In the genomic region with DNA sequence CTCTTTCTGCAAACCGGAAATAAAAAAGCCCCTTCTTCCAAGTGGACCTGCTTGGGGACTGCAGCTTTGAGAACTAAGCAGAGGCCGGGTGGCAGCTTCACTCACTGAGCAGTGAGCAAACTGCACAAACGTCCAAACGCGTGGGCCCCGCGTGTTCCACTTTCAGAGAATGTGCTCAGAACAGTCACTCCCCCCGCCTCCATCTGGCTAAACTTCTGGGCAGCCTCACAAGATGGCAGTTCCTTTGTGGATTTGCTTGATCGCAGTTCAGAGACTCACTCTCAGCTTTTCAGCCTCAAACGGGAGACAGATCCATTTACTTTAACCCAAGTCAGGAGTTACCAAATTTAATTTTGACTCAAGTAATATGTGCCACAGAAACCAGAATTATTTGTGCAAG, we compare ENCODE assay signal across 16 cellular contexts.
"Had no signal": no experiment of that assay in that cellular context is flagged by ENCODE, and none has a peak within 500 bp of the region (broad histone marks: within the 10 kb centered on the region; RNA-seq: fewer than 3 reads in every experiment).

No MANE protein-coding gene starts in this region.

- H3K27ac ChIP-seq: coronary artery, gastrocnemius medialis, heart left ventricle, tibial nerve had no signal

- H3K4me1 Mint-ChIP-seq: activated CD4-positive, alpha-beta T cell treated with anti-CD3 and anti-CD28 coated beads, Interleukin-2, amount 10 ng/mL, durations not matched to agents 24 days and 14 days; natural killer cell had no signal

- H3K9me3 Mint-ChIP-seq: activated CD4-positive, alpha-beta T cell treated with anti-CD3 and anti-CD28 coated beads, Interleukin-2, amount 10 ng/mL, durations not matched to agents 24 days and 14 days; activated CD8-positive, alpha-beta T cell treated with anti-CD3 and anti-CD28 coated beads for 36 hours; activated T-cell treated with anti-CD3 and anti-CD28 coated beads, Interleukin-2, amount 50 U/mL, for 24 hours; natural killer cell had no signal

- DNase-seq: activated CD4-positive, alpha-beta T cell treated with anti-CD3 and anti-CD28 coated beads, Interleukin-2, amount 10 ng/mL, durations not matched to agents 24 days and 14 days; activated CD4-positive, CD25-positive, alpha-beta regulatory T cell; activated CD8-positive, alpha-beta T cell treated with anti-CD3 and anti-CD28 coated beads for 36 hours; activated naive CD4-positive, alpha-beta T cell treated with anti-CD3 and anti-CD28 coated beads for 36 hours; activated T-cell treated with anti-CD3 and anti-CD28 coated beads, Interleukin-2, amount 50 U/mL, for 24 hours; aorta; gastrocnemius medialis; heart left ventricle; kidney glomerular epithelial cell; natural killer cell; stimulated activated CD4-positive, alpha-beta T cell treated with anti-CD3 and anti-CD28 coated beads, Interleukin-1b, Interleukin-23, amount 100 ng/mL, for 48 hours; stimulated activated naive CD8-positive, alpha-beta T cell treated with anti-CD3 and anti-CD28 coated beads, Interleukin-15, Interleukin-2, amounts not matched to agents 100 U/mL and 50 U/mL, for 24 hours; substantia nigra had no signal

- H3K36me3 Mint-ChIP-seq: natural killer cell had no signal

- H3K9me3 ChIP-seq: gastrocnemius medialis, heart left ventricle, tibial nerve had no signal

- H3K4me1 ChIP-seq: tibial nerve had no signal

- H3K4me3 Mint-ChIP-seq: activated CD4-positive, alpha-beta T cell treated with anti-CD3 and anti-CD28 coated beads, Interleukin-2, amount 10 ng/mL, durations not matched to agents 24 days and 14 days; activated CD8-positive, alpha-beta T cell treated with anti-CD3 and anti-CD28 coated beads for 36 hours; activated naive CD4-positive, alpha-beta T cell treated with anti-CD3 and anti-CD28 coated beads for 36 hours; activated T-cell treated with anti-CD3 and anti-CD28 coated beads, Interleukin-2, amount 50 U/mL, for 24 hours; natural killer cell had no signal

- H3K36me3 ChIP-seq: gastrocnemius medialis, heart left ventricle, tibial nerve had no signal

- H3K27me3 ChIP-seq: gastrocnemius medialis, heart left ventricle, tibial nerve had no signal

- H3K27me3 Mint-ChIP-seq: activated CD4-positive, alpha-beta T cell treated with anti-CD3 and anti-CD28 coated beads, Interleukin-2, amount 10 ng/mL, durations not matched to agents 24 days and 14 days; activated T-cell treated with anti-CD3 and anti-CD28 coated beads, Interleukin-2, amount 50 U/mL, for 24 hours had no signal

- H3K4me3 ChIP-seq: coronary artery, gastrocnemius medialis, heart left ventricle, tibial nerve had no signal

- ATAC-seq: activated CD8-positive, alpha-beta T cell treated with anti-CD3 and anti-CD28 coated beads for 36 hours; gastrocnemius medialis; heart left ventricle; natural killer cell; stimulated activated naive CD8-positive, alpha-beta T cell treated with anti-CD3 and anti-CD28 coated beads, Interleukin-15, Interleukin-2, amounts not matched to agents 100 U/mL and 50 U/mL, for 24 hours had no signal

- H3K27ac Mint-ChIP-seq: activated CD4-positive, alpha-beta T cell treated with anti-CD3 and anti-CD28 coated beads, Interleukin-2, amount 10 ng/mL, durations not matched to agents 24 days and 14 days; activated CD8-positive, alpha-beta T cell treated with anti-CD3 and anti-CD28 coated beads for 36 hours; activated naive CD4-positive, alpha-beta T cell treated with anti-CD3 and anti-CD28 coated beads for 36 hours; activated T-cell treated with anti-CD3 and anti-CD28 coated beads, Interleukin-2, amount 50 U/mL, for 24 hours; activated T-helper 2 cell treated with anti-CD3 and anti-CD28 coated beads, Interferon-gamma antibody, Interleukin-2, Interleukin-4, amounts not matched to agents 10 μg/mL and 5 μg/mL and 100 μg/mL, durations not matched to agents 14 hours and 24 hours and 36 hours; natural killer cell had no signal
